In the genomic region with DNA sequence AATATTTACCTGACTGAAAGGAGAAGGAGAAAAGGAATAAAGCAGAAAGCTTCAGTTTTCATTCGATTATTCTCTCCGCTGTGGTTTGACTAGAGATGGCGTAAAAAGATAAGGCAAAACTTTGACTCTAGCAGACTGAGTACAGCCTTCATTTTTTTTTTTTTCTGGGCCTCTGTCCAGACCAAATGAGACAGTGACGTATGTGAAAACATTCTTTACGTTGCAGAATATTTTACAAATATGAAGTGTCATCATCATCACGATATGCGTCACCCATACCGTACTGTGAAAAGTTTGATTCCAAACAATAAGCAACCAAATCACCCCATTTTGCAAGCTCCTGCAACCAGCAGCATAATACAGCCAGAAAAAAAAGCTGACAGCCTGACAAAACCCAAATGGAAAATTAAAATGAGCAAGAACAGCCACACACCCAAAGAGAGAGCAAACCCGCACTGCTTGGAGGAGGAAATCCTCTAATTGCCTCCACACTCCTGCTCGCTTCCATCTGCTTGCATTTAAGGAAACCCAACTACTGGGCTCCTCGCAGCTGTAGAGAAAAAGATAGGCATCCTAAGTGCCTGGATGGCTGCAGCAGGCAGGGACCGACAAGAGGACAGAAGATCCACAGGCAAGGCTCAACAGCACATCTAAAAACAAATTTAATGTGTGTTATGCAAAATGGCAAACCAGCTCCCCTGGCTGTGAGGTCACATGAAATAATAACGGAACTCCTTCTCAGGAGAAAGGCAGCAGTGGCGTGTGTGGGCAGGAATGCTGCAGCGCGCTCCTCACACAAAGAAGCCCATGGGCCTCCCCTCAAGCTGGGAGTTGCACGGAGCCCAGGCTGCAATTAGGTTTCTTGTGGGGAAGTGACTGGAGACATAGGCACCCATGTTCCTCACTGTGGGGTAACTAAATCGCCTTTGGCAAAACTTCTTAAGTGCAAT, we compare ENCODE assay signal across 9 cellular contexts.
A peak's percentile ranks its signal among the peaks of the same experiment; 100 is the strongest.
DNase-seq lines count a peak whose midpoint lies in the region; ATAC-seq lines count a peak whose summit lies in the region.
"Had no signal": no experiment of that assay in that cellular context is flagged by ENCODE, and none has a peak within 500 bp of the region (broad histone marks: within the 10 kb centered on the region; RNA-seq: fewer than 3 reads in every experiment).

No MANE protein-coding gene starts in this region.

- H3K36me3 Mint-ChIP-seq in naive thymus-derived CD8-positive, alpha-beta T cell, result no peaks in the 10 kb centered on the region

- H3K4me3 Mint-ChIP-seq in naive thymus-derived CD8-positive, alpha-beta T cell, result peak overlapping the region; percentile 79 to 92 (median 88)
- H3K4me3 Mint-ChIP-seq: dendritic cell treated with granulocyte-macrophage colony-stimulating factor and Interleukin-4, amounts not matched to agents 40 ng/mL and 50 ng/mL, for 4 days had no signal

- POLR2A ChIA-PET in naive thymus-derived CD8-positive, alpha-beta T cell (lab: Charles Lee), result interaction anchor here (0.9 to 2.4 kb wide), 12 partner anchors 8 to 269 kb away, joined by 3 to 12 read pairs (median 5); a partner anchor contains a TSS

- H3K27me3 Mint-ChIP-seq in naive thymus-derived CD8-positive, alpha-beta T cell, result no peaks in the 10 kb centered on the region
- H3K27me3 Mint-ChIP-seq: dendritic cell treated with granulocyte-macrophage colony-stimulating factor and Interleukin-4, amounts not matched to agents 40 ng/mL and 50 ng/mL, for 4 days had no signal

- H3K9me3 Mint-ChIP-seq in naive thymus-derived CD8-positive, alpha-beta T cell, result no peaks in the 10 kb centered on the region
- H3K9me3 Mint-ChIP-seq: dendritic cell treated with granulocyte-macrophage colony-stimulating factor and Interleukin-4, amounts not matched to agents 40 ng/mL and 50 ng/mL, for 4 days had no signal

- DNase-seq in AG08396 (ENCODE audit: low spot score) (peak; percentile 21), SK-N-DZ (ENCODE audit: low spot score) (peak; percentile 87), dedifferentiated amniotic fluid mesenchymal stem cell (ENCODE audit: extremely low spot score) (peak; percentile 68), pons (ENCODE audit: low spot score) (no peak), NCI-H345 treated with DMSO at 0.1 percent for 48 hours (lab: John Stamatoyannopoulos, UW; ENCODE audit: unreplicated experiment) (no peak), HUDEP-2 (lab: John Stamatoyannopoulos, UW; ENCODE audit: unreplicated experiment in 76 of 76) (no peak)
- DNase-seq in naive thymus-derived CD8-positive, alpha-beta T cell, result peak in 7 of 10 donors; percentile 48 to 89 (median 78)

- ATAC-seq in naive thymus-derived CD8-positive, alpha-beta T cell, result peak; percentile 54 to 71
- ATAC-seq in HG02623 (IDR thresholded peaks at IDR 0.05; ENCODE audit: unreplicated experiment), result no peak

- H3K27ac Mint-ChIP-seq in naive thymus-derived CD8-positive, alpha-beta T cell, result peak overlapping the region; percentile 94 to 100 (median 98)

- H3K4me1 Mint-ChIP-seq in naive thymus-derived CD8-positive, alpha-beta T cell, result peaks cover 62 to 95% (median 91%) of the 10 kb centered on the region in 4 donors

Comparison
In these comparisons a context has a peak if more than half of its experiments do, and no peak if none do; other contexts are left out.
1. DNase-seq: peak in AG08396 (single experiment), SK-N-DZ (single experiment), dedifferentiated amniotic fluid mesenchymal stem cell (single experiment) and naive thymus-derived CD8-positive, alpha-beta T cell (7 of 10); none in pons (single experiment), NCI-H345 treated with DMSO at 0.1 percent for 48 hours (single experiment) and HUDEP-2 (0 of 76).